Comparison of ENCODE assay signal across 16 cellular contexts in genomic region chr4:168505996-168506395, GRCh38.
"Had no signal": no experiment of that assay in that cellular context is flagged by ENCODE, and none has a peak within 500 bp of the region (broad histone marks: within the 10 kb centered on the region; RNA-seq: fewer than 3 reads in every experiment).

No MANE protein-coding gene starts in this region.

- H3K27me3 Mint-ChIP-seq: stimulated activated memory B cell treated with anti-CD40 and anti-IgM and Interleukin-4, amounts not matched to agents 10 μg/mL and 1 μg/mL and 100 μg/mL, for 72 hours had no signal

- H3K27me3 ChIP-seq: colonic mucosa, heart left ventricle, tibial nerve, vagina had no signal

- H3K27ac Mint-ChIP-seq: activated naive CD4-positive, alpha-beta T cell treated with anti-CD3 and anti-CD28 coated beads for 36 hours; activated T-helper 17 cell treated with anti-CD3 and anti-CD28 coated beads, Interleukin-2, amount 50 U/mL, for 72 hours; nephron; stimulated activated memory B cell treated with anti-CD40 and anti-IgM and Interleukin-4, amounts not matched to agents 10 μg/mL and 1 μg/mL and 100 μg/mL, for 72 hours had no signal

- H3K9me3 ChIP-seq: colonic mucosa, heart left ventricle, tibial nerve, vagina had no signal

- H3K4me3 ChIP-seq: colonic mucosa, heart left ventricle, smooth muscle cell, tibial nerve, vagina had no signal

- H3K4me1 ChIP-seq: colonic mucosa, tibial nerve, vagina had no signal

- DNase-seq: activated CD4-positive, alpha-beta T cell treated with anti-CD3 and anti-CD28 coated beads, Interleukin-2, amount 50 U/mL, for 1 hour; activated naive CD4-positive, alpha-beta T cell treated with anti-CD3 and anti-CD28 coated beads for 36 hours; activated T-cell treated with anti-CD3 and anti-CD28 coated beads for 4 hours; colonic mucosa; foreskin melanocyte; heart left ventricle; islet precursor cell; mesenchymal stem cell; stimulated activated CD4-positive, alpha-beta T cell treated with anti-CD3 and anti-CD28 coated beads, Interleukin-1b, Interleukin-23, amount 100 ng/mL, for 48 hours had no signal

- H3K4me2 ChIP-seq: smooth muscle cell had no signal

- H3K4me3 Mint-ChIP-seq: activated naive CD4-positive, alpha-beta T cell treated with anti-CD3 and anti-CD28 coated beads for 36 hours; activated T-helper 17 cell treated with anti-CD3 and anti-CD28 coated beads, Interleukin-2, amount 50 U/mL, for 72 hours; nephron; stimulated activated memory B cell treated with anti-CD40 and anti-IgM and Interleukin-4, amounts not matched to agents 10 μg/mL and 1 μg/mL and 100 μg/mL, for 72 hours had no signal

- H3K27ac ChIP-seq: colonic mucosa, tibial nerve, vagina had no signal

- H3K36me3 Mint-ChIP-seq: stimulated activated memory B cell treated with anti-CD40 and anti-IgM and Interleukin-4, amounts not matched to agents 10 μg/mL and 1 μg/mL and 100 μg/mL, for 72 hours had no signal

- ATAC-seq: activated T-helper 17 cell treated with anti-CD3 and anti-CD28 coated beads, Interleukin-2, amount 50 U/mL, for 72 hours; heart left ventricle; left lobe of liver; stimulated activated memory B cell treated with anti-CD40 and anti-IgM and Interleukin-4, amounts not matched to agents 10 μg/mL and 1 μg/mL and 100 μg/mL, for 72 hours had no signal

- H3K9me3 Mint-ChIP-seq: activated naive CD4-positive, alpha-beta T cell treated with anti-CD3 and anti-CD28 coated beads for 36 hours; activated T-helper 17 cell treated with anti-CD3 and anti-CD28 coated beads, Interleukin-2, amount 50 U/mL, for 72 hours; nephron; stimulated activated memory B cell treated with anti-CD40 and anti-IgM and Interleukin-4, amounts not matched to agents 10 μg/mL and 1 μg/mL and 100 μg/mL, for 72 hours had no signal

- H3K4me1 Mint-ChIP-seq: stimulated activated memory B cell treated with anti-CD40 and anti-IgM and Interleukin-4, amounts not matched to agents 10 μg/mL and 1 μg/mL and 100 μg/mL, for 72 hours had no signal

- H3K36me3 ChIP-seq: colonic mucosa, heart left ventricle, tibial nerve, vagina had no signal
